Comparison of ENCODE assay signal across 22 cellular contexts in the genomic region with DNA sequence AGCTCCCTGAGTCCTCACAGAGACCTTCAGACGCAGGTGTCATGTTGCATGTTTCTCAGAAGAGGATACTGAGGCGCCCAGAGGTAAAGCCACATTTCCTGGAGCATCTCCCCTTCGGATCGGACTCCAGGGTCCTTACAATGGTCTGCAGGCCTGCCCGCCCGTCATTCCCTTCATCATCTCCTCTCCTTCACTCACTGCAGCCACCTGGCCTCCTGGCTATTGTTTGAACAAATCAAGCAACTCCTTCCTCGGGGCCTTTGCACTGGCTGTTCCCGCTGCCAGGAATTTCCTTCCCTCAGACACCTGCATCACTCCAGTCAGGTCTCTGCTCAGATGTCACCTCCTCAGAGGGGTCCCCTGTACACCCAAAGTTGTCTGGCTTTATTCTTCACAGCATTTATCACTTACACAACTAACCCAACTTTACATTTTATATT. TPM values are rescaled to one million over a fixed set of nuclear protein-coding genes. Genes with fewer than 3 reads are reported as not detected.
DNase-seq lines count a peak whose midpoint lies in the region; ATAC-seq and TF ChIP-seq lines count a peak whose summit lies in the region.
"Had no signal": no experiment of that assay in that cellular context is flagged by ENCODE, and none has a peak within 500 bp of the region (broad histone marks: within the 10 kb centered on the region; RNA-seq: fewer than 3 reads in every experiment).

No MANE protein-coding gene starts in this region.

- H3K9me3 ChIP-seq in PC-9 (ENCODE audit: insufficient read depth, low read depth) (no peaks in the 10 kb centered on the region), hepatocyte (ENCODE audit: low read depth) (no peaks in the 10 kb centered on the region), trophoblast cell (ENCODE audit: insufficient read depth, low read depth, low read length) (peaks cover 3% of the 10 kb centered on the region)
- H3K9me3 ChIP-seq: thoracic aorta had no signal

- H4K91ac ChIP-seq in trophoblast cell (ENCODE audit: low read depth, low read length): no peak overlapping the region

- no peak overlapping the region for H3K9ac ChIP-seq in trophoblast cell (ENCODE audit: low read length)
- H3K9ac ChIP-seq: BLaER1 had no signal

- TF ChIP-seq CTCF in GM23338 (conservative IDR thresholded peaks at IDR 0.05; ENCODE audit: low read depth in 2 of 2): no peak
- TF ChIP-seq CTCF in PC-9 (conservative IDR thresholded peaks at IDR 0.05): no peak
- TF ChIP-seq CTCF in hepatocyte (IDR thresholded peaks at IDR 0.05; ENCODE audit: poor library complexity): no peak

- H3K4ac ChIP-seq in trophoblast cell (ENCODE audit: low read depth, low read length): no peak overlapping the region

- H3K27ac Mint-ChIP-seq in GM23338: no peak overlapping the region
- H3K27ac Mint-ChIP-seq: activated CD8-positive, alpha-beta memory T cell treated with anti-CD3 and anti-CD28 coated beads, Interleukin-2, amount 10 ng/mL, durations not matched to agents 7 days and 5 days; IgD-negative memory B cell; immature natural killer cell; memory B cell had no signal

- H3K79me2 ChIP-seq in GM23338 (replicated peaks; ENCODE audit: insufficient read depth) (no peaks in the 10 kb centered on the region), PC-9 (ENCODE audit: low read depth) (no peaks in the 10 kb centered on the region), hepatocyte (peaks cover 8% of the 10 kb centered on the region), trophoblast cell (ENCODE audit: control insufficient read depth, insufficient read depth, low read length, poor library complexity) (peaks cover 2% of the 10 kb centered on the region)

- H2AFZ ChIP-seq in GM23338 (peak overlapping the region; percentile 66; the same call in 1 of the 2 replicates), PC-9 (no peak overlapping the region), hepatocyte (no peak overlapping the region), trophoblast cell (ENCODE audit: insufficient read depth, low read length, poor library complexity) (peak overlapping the region; percentile 11)

- no peaks in the 10 kb centered on the region for H3F3A ChIP-seq in GM23338 (replicated peaks; ENCODE audit: low read depth)
- peaks cover 41% of the 10 kb centered on the region for H3F3A ChIP-seq in PC-9 (ENCODE audit: insufficient read depth, low read depth)

- H4K8ac ChIP-seq in trophoblast cell (ENCODE audit: low read depth, low read length): no peak overlapping the region

- H2AK5ac ChIP-seq in trophoblast cell (ENCODE audit: low read length): peak overlapping the region; percentile 21

- H2BK12ac ChIP-seq in trophoblast cell (ENCODE audit: low read length): no peak overlapping the region

- H3K79me1 ChIP-seq in trophoblast cell (ENCODE audit: low read length): peaks cover 5% of the 10 kb centered on the region

- peak overlapping the region; percentile 67 for H3K27ac ChIP-seq in GM23338 (ENCODE audit: low read depth)
- peak overlapping the region; percentile 86 for H3K27ac ChIP-seq in PC-9
- peak overlapping the region; percentile 95 for H3K27ac ChIP-seq in hepatocyte
- H3K27ac ChIP-seq in trophoblast cell (ENCODE audit: low read depth, low read length): no peak overlapping the region
- H3K27ac ChIP-seq: BLaER1, foreskin keratinocyte had no signal

- H2BK5ac ChIP-seq in trophoblast cell (ENCODE audit: low read depth, low read length, poor library complexity): no peak overlapping the region

- intact Hi-C loops in PC-9 (cut with micrococcal nuclease; ENCODE audit: unreplicated experiment): loop anchor here (2.0 kb wide), 1 partner anchor 130 kb away; no protein-coding TSS in a partner anchor

- H3K4me3 ChIP-seq in GM23338: no peak overlapping the region
- H3K4me3 ChIP-seq in PC-9: no peak overlapping the region
- H3K4me3 ChIP-seq in hepatocyte: no peak overlapping the region
- no peak overlapping the region for H3K4me3 ChIP-seq in trophoblast cell (ENCODE audit: low read depth, low read length)
- H3K4me3 ChIP-seq: BLaER1 had no signal

- WGBS in hepatocyte (ENCODE audit: low lambda C conversion rate, missing lambda C conversion rate): 68% methylated on average over 8 of the region's 8 CpGs
- WGBS in trophoblast cell (ENCODE audit: extremely low coverage, insufficient coverage, insufficient read length): no CpG with 5 or more reads among the region's 8 CpGs

- no peak overlapping the region for H3K18ac ChIP-seq in trophoblast cell (ENCODE audit: low read length)

- DNase-seq in GM23338 (ENCODE audit: low spot score) (no peak), PC-9 (no peak), hepatocyte (ENCODE audit: low spot score) (no peak), trophoblast cell (no peak), NOMO-1 treated with dmso at 0.1 percent for 144 hours (lab: John Stamatoyannopoulos, UW; ENCODE audit: unreplicated experiment) (no peak), NCI-H1417 treated with DMSO at 0.1 percent for 48 hours (lab: John Stamatoyannopoulos, UW) (no peak)
- DNase-seq: activated CD4-positive, CD25-positive, alpha-beta regulatory T cell treated with anti-CD3 and anti-CD28 coated beads, Interleukin-2, amount 50 U/mL, for 72 hours; activated CD8-positive, alpha-beta memory T cell treated with anti-CD3 and anti-CD28 coated beads, Interleukin-2, amount 10 ng/mL, durations not matched to agents 7 days and 5 days; DND-41; foreskin keratinocyte; immature natural killer cell; NCI-H2081 treated with DMSO at 0.1 percent for 48 hours; occipital lobe; stimulated activated CD4-positive, alpha-beta T cell treated with anti-CD3 and anti-CD28 coated beads, Interleukin-4, amount 100 ng/mL, for 4 hours had no signal

- H3K23ac ChIP-seq in trophoblast cell (ENCODE audit: low read length): no peak overlapping the region

- no peak overlapping the region for H4K12ac ChIP-seq in trophoblast cell (ENCODE audit: low read depth, low read length)

- H3K9me3 Mint-ChIP-seq in GM23338: peaks cover 18% of the 10 kb centered on the region
- H3K9me3 Mint-ChIP-seq: immature natural killer cell had no signal

- no peak overlapping the region for H3K14ac ChIP-seq in trophoblast cell (ENCODE audit: low read length)

- H4K20me1 ChIP-seq in GM23338 (replicated peaks; ENCODE audit: insufficient read depth) (no peaks in the 10 kb centered on the region), PC-9 (ENCODE audit: insufficient read depth) (no peaks in the 10 kb centered on the region), hepatocyte (ENCODE audit: insufficient read depth, poor library complexity, severe bottlenecking) (no peaks in the 10 kb centered on the region)
- H4K20me1 ChIP-seq: BLaER1 had no signal

- POLR2A ChIA-PET in PC-9 (lab: Charles Lee; ENCODE audit: unreplicated experiment): interaction anchor here (0.6 kb wide), 1 partner anchor 28 kb away, joined by 11 read pairs; no protein-coding TSS in a partner anchor

- no TSS peak for BruUV-seq in PC-9 (replicated peaks; lab: Mats Ljungman, UMichigan)

- CTCF ChIA-PET in PC-9 (lab: Charles Lee): interaction anchor here (0.7 kb wide), 1 partner anchor 53 kb away, joined by 7 read pairs; no protein-coding TSS in a partner anchor

- no peaks in the 10 kb centered on the region; the same call in 1 of the 2 replicates for H3K36me3 ChIP-seq in GM23338 (ENCODE audit: insufficient read depth)
- H3K36me3 ChIP-seq in PC-9 (ENCODE audit: low read depth): no peaks in the 10 kb centered on the region
- no peaks in the 10 kb centered on the region for H3K36me3 ChIP-seq in hepatocyte (replicated peaks; ENCODE audit: insufficient read depth, low read depth)
- no peaks in the 10 kb centered on the region for H3K36me3 ChIP-seq in trophoblast cell (ENCODE audit: control insufficient read depth in 1 of 2, insufficient read depth in 2 of 2, low read length in 2 of 2)
- H3K36me3 ChIP-seq: BLaER1, thoracic aorta had no signal

- peaks cover 21% of the 10 kb centered on the region for H3K27me3 Mint-ChIP-seq in GM23338 (ENCODE audit: insufficient read depth, low read depth, poor library complexity)

- no peaks in the 10 kb centered on the region for H3K27me3 ChIP-seq in GM23338 (ENCODE audit: insufficient read depth)
- H3K27me3 ChIP-seq in PC-9 (ENCODE audit: insufficient read depth, low read depth): no peaks in the 10 kb centered on the region
- no peaks in the 10 kb centered on the region for H3K27me3 ChIP-seq in hepatocyte
- no peaks in the 10 kb centered on the region for H3K27me3 ChIP-seq in trophoblast cell (ENCODE audit: insufficient read depth, low read length)
- H3K27me3 ChIP-seq: BLaER1, foreskin keratinocyte had no signal

- no peak overlapping the region for H2BK120ac ChIP-seq in trophoblast cell (ENCODE audit: insufficient read depth, low read length, poor library complexity)

- H3K4me1 Mint-ChIP-seq in GM23338: peaks cover 8% of the 10 kb centered on the region

- H3K4me1 ChIP-seq in GM23338 (ENCODE audit: insufficient read depth) (peaks cover 15% of the 10 kb centered on the region), PC-9 (replicated peaks; ENCODE audit: insufficient read depth) (peaks cover 64% of the 10 kb centered on the region), hepatocyte (ENCODE audit: insufficient read depth) (peaks cover 14% of the 10 kb centered on the region), trophoblast cell (ENCODE audit: control insufficient read depth in 1 of 2, insufficient read depth in 2 of 2, low read length in 2 of 2) (peaks cover 14 to 15% of the 10 kb centered on the region in 2 experiments)
- H3K4me1 ChIP-seq: foreskin keratinocyte had no signal

- ATAC-seq in GM23338 (no peak), HG03439 (IDR thresholded peaks at IDR 0.05; ENCODE audit: unreplicated experiment) (no peak)
- ATAC-seq: activated CD8-positive, alpha-beta memory T cell treated with anti-CD3 and anti-CD28 coated beads, Interleukin-2, amount 10 ng/mL, durations not matched to agents 7 days and 5 days; foreskin keratinocyte had no signal

- peaks cover 17% of the 10 kb centered on the region for H3K36me3 Mint-ChIP-seq in GM23338 (ENCODE audit: low read depth)
- H3K36me3 Mint-ChIP-seq: IgD-negative memory B cell, immature natural killer cell, memory B cell had no signal

- H3K4me2 ChIP-seq in GM23338 (peak overlapping the region; percentile 66), PC-9 (peak overlapping the region; percentile 72), hepatocyte (peak overlapping the region; percentile 69), trophoblast cell (ENCODE audit: low read length) (no peak overlapping the region)
- H3K4me2 ChIP-seq: BLaER1 had no signal

- H3K4me3 Mint-ChIP-seq in GM23338: peak overlapping the region; percentile 17; the same call in 1 of the 3 replicates
- H3K4me3 Mint-ChIP-seq: activated CD8-positive, alpha-beta memory T cell treated with anti-CD3 and anti-CD28 coated beads, Interleukin-2, amount 10 ng/mL, durations not matched to agents 7 days and 5 days; immature natural killer cell; memory B cell had no signal

- H3K9me2 ChIP-seq in GM23338 (ENCODE audit: insufficient read depth) (no peaks in the 10 kb centered on the region), PC-9 (ENCODE audit: insufficient read depth) (no peaks in the 10 kb centered on the region), hepatocyte (replicated peaks; ENCODE audit: insufficient read depth) (no peaks in the 10 kb centered on the region)

RNA-seq across cellular contexts. Expression of gene CEACAM16, which starts 20.3 kb away (rescaled TPM):
- total RNA-seq in GM23338 (2014; rRNA removed; shearing (Covaris generic)): not detected in 2 replicates
- not detected in 2 replicates for polyA plus RNA-seq in GM23338 (2016; fragmentation: Nextera tagmentation; extraction: Ambion mirVana)
- total RNA-seq in PC-9 (2021): not detected in 2 replicates
- 0.73 TPM in 1 of 2 replicates, not detected in the other for total RNA-seq in hepatocyte
- polyA plus RNA-seq in hepatocyte: not detected in 2 replicates
- polyA plus RNA-seq in trophoblast cell (2013): not detected in 2 replicates
- total RNA-seq: activated CD8-positive, alpha-beta memory T cell treated with anti-CD3 and anti-CD28 coated beads, Interleukin-2, amount 10 ng/mL, durations not matched to agents 7 days and 5 days; cerebellum; foreskin keratinocyte; occipital lobe; RPMI7951; T-helper 1 cell treated with Interleukin-12 subunit alpha and Interleukin-12 subunit beta and Interleukin-4 antibody, amounts not matched to agents 30 ng/mL and 1 ng/mL, for 36 hours; thoracic aorta had no signal
- polyA plus RNA-seq: foreskin keratinocyte, IgD-negative memory B cell, immature natural killer cell had no signal

RNA-seq across cellular contexts. Expression of gene BCL3, which starts 29.2 kb away (rescaled TPM):
- total RNA-seq in GM23338 (2014; rRNA removed; shearing (Covaris generic)): 0.62 and 1.4 TPM in 2 replicates
- polyA plus RNA-seq in GM23338 (2016; fragmentation: Nextera tagmentation; extraction: Ambion mirVana) (3.3 and 4.1 TPM in 2 replicates), hepatocyte (45.7 and 51.4 TPM in 2 replicates)
- total RNA-seq in PC-9 (2021) (36.1 and 38.9 TPM in 2 replicates), hepatocyte (4.3 and 6.3 TPM in 2 replicates)
- 1.7 and 2.0 TPM in 2 replicates for polyA plus RNA-seq in trophoblast cell (2013)
- total RNA-seq: occipital lobe had no signal

RNA-seq across cellular contexts. Expression of gene CEACAM19, which starts 48.0 kb away (rescaled TPM):
- total RNA-seq in GM23338 (2014; rRNA removed; shearing (Covaris generic)): 0.16 and 0.38 TPM in 2 replicates
- polyA plus RNA-seq in GM23338 (2016; fragmentation: Nextera tagmentation; extraction: Ambion mirVana) (0.56 and 0.76 TPM in 2 replicates), hepatocyte (4.9 and 5.6 TPM in 2 replicates)
- total RNA-seq in PC-9 (2021) (4.8 and 8.0 TPM in 2 replicates), hepatocyte (2.8 and 5.1 TPM in 2 replicates)
- polyA plus RNA-seq in trophoblast cell (2013): 1.6 and 1.7 TPM in 2 replicates
- polyA plus RNA-seq: IgD-negative memory B cell had no signal

RNA-seq across cellular contexts. Expression of gene CBLC, which starts 58.4 kb away (rescaled TPM):
- 27.1 and 29.3 TPM in 2 replicates for total RNA-seq in GM23338 (2014; rRNA removed; shearing (Covaris generic))
- 13.8 and 14.5 TPM in 2 replicates for polyA plus RNA-seq in GM23338 (2016; fragmentation: Nextera tagmentation; extraction: Ambion mirVana)
- 53.6 and 68.8 TPM in 2 replicates for total RNA-seq in PC-9 (2021)
- 26.2 and 28.3 TPM in 2 replicates for total RNA-seq in hepatocyte
- polyA plus RNA-seq in hepatocyte: 38.1 and 39.7 TPM in 2 replicates
- polyA plus RNA-seq in trophoblast cell (2013): 1.4 and 1.7 TPM in 2 replicates
- total RNA-seq: activated CD8-positive, alpha-beta memory T cell treated with anti-CD3 and anti-CD28 coated beads, Interleukin-2, amount 10 ng/mL, durations not matched to agents 7 days and 5 days; occipital lobe; RPMI7951; T-helper 1 cell treated with Interleukin-12 subunit alpha and Interleukin-12 subunit beta and Interleukin-4 antibody, amounts not matched to agents 30 ng/mL and 1 ng/mL, for 36 hours had no signal
- polyA plus RNA-seq: IgD-negative memory B cell, immature natural killer cell had no signal

Comparison
In these comparisons a context has a peak if more than half of its experiments do, and no peak if none do; other contexts are left out.
1. H2AFZ ChIP-seq: peak in GM23338 (single experiment) and trophoblast cell (single experiment); none in PC-9 (single experiment) and hepatocyte (single experiment).